14 cellular contexts compared by ENCODE assay signal in genomic region chr9:95736370-95736769, GRCh38.
A peak's percentile ranks its signal among the peaks of the same experiment; 100 is the strongest.
DNase-seq lines count a peak whose midpoint lies in the region; ATAC-seq and TF ChIP-seq lines count a peak whose summit lies in the region.
"Had no signal": no experiment of that assay in that cellular context is flagged by ENCODE, and none has a peak within 500 bp of the region (broad histone marks: within the 10 kb centered on the region; RNA-seq: fewer than 3 reads in every experiment).

No MANE protein-coding gene starts in this region.

- peaks cover 5% of the 10 kb centered on the region; the same call in 1 of the 2 replicates for H3K27me3 ChIP-seq in OCI-LY1 (ENCODE audit: insufficient read depth, low read length)
- peaks cover 0 to 3% (median 0%) of the 10 kb centered on the region in 4 donors for H3K27me3 ChIP-seq in esophagus squamous epithelium

- H3K9me3 ChIP-seq in OCI-LY1 (ENCODE audit: low read length) (no peaks in the 10 kb centered on the region), esophagus squamous epithelium (no peaks in the 10 kb centered on the region)

- H4K20me1 ChIP-seq in OCI-LY1 (ENCODE audit: insufficient read depth, low read length): no peaks in the 10 kb centered on the region

- H3K4me3 ChIP-seq in OCI-LY1 (ENCODE audit: low read depth, low read length, poor library complexity, severe bottlenecking) (no peak overlapping the region), epithelial cell of proximal tubule (ENCODE audit: low read depth, low read length) (no peak overlapping the region), esophagus squamous epithelium (no peak overlapping the region)
- H3K4me3 ChIP-seq: skin epidermis had no signal

- no peak overlapping the region for H2AFZ ChIP-seq in OCI-LY1 (ENCODE audit: low read length)

- H3K4me1 ChIP-seq in OCI-LY1 (ENCODE audit: insufficient read depth, low read length, severe bottlenecking): no peaks in the 10 kb centered on the region
- peaks cover 0 to 10% (median 0%) of the 10 kb centered on the region in 3 donors for H3K4me1 ChIP-seq in esophagus squamous epithelium

- TF ChIP-seq CTCF in OCI-LY1 (IDR thresholded peaks at IDR 0.05; ENCODE audit: low read length): peak; percentile 35; the same call in 1 of the 2 replicates
- TF ChIP-seq CTCF in epithelial cell of proximal tubule (conservative IDR thresholded peaks at IDR 0.05; ENCODE audit: low read depth, low read length): peak; percentile 53
- TF ChIP-seq CTCF in esophagus squamous epithelium (IDR thresholded peaks at IDR 0.05): no peak

- no peak overlapping the region for H3K9ac ChIP-seq in OCI-LY1 (ENCODE audit: low read length)

- WGBS in esophagus squamous epithelium, 2 donors: 91 to 94% methylated on average over 4 to 5 of the region's 5 CpGs

- intact Hi-C loops in esophagus squamous epithelium (cut with DNase I): no loop called here

- peak; percentile 16 for DNase-seq in stimulated activated CD4-positive, alpha-beta T cell treated with anti-CD3 and anti-CD28 coated beads, Interleukin-15, amount 100 ng/mL, for 24 hours
- no peak for DNase-seq in stimulated activated CD4-positive, alpha-beta T cell treated with anti-CD3 and anti-CD28 coated beads, Interleukin-4, amount 100 ng/mL, for 4 hours
- DNase-seq in epithelial cell of proximal tubule (ENCODE audit: low read depth) (no peak), esophagus squamous epithelium (lab: John Stamatoyannopoulos, UW) (no peak)
- no peak for DNase-seq in activated CD4-positive, alpha-beta T cell treated with anti-CD3 and anti-CD28 coated beads, Interleukin-2, amount 50 U/mL, for 48 hours
- DNase-seq: activated T-cell treated with anti-CD3 and anti-CD28 coated beads, Interleukin-2, amount 50 U/mL, for 4 hours; effector CD4-positive, alpha-beta T cell; left ventricle myocardium superior; NCI-H1048; T-helper 1 cell had no signal

- no peak overlapping the region for H3K4me2 ChIP-seq in OCI-LY1 (ENCODE audit: low read length)

- no peaks in the 10 kb centered on the region for H3K79me2 ChIP-seq in OCI-LY1 (ENCODE audit: insufficient read depth, low read length)

- ATAC-seq in HG03280 (IDR thresholded peaks at IDR 0.05; ENCODE audit: unreplicated experiment) (no peak), GM18861 (IDR thresholded peaks at IDR 0.05; ENCODE audit: unreplicated experiment) (no peak)
- ATAC-seq: activated T-cell treated with anti-CD3 and anti-CD28 coated beads, Interleukin-2, amount 50 U/mL, for 4 hours; left ventricle myocardium superior had no signal

- no peaks in the 10 kb centered on the region for H3F3A ChIP-seq in OCI-LY1 (ENCODE audit: insufficient read depth, low read length)

- H3K36me3 ChIP-seq in OCI-LY1 (ENCODE audit: insufficient read depth, low read length) (no peaks in the 10 kb centered on the region), esophagus squamous epithelium (no peaks in the 10 kb centered on the region)

- no peaks in the 10 kb centered on the region for H3K9me2 ChIP-seq in OCI-LY1 (ENCODE audit: low read depth, low read length)

- H3K27ac ChIP-seq in OCI-LY1 (ENCODE audit: low read depth, low read length, poor library complexity, severe bottlenecking) (no peak overlapping the region), esophagus squamous epithelium (no peak overlapping the region)
- H3K27ac ChIP-seq: skin epidermis had no signal

- no peak for TF ChIP-seq POLR2A in esophagus squamous epithelium (IDR thresholded peaks at IDR 0.05)

Comparison
In these comparisons a context has a peak if more than half of its experiments do, and no peak if none do; other contexts are left out.
1. CTCF ChIP-seq: peak in OCI-LY1 (single experiment) and epithelial cell of proximal tubule (single experiment); none in esophagus squamous epithelium (0 of 6).